ENCODE assay signal across 10 cellular contexts in genomic region chr14:68949236-68949965, GRCh38. TPM values are rescaled to one million over a fixed set of nuclear protein-coding genes. Genes with fewer than 3 reads are reported as not detected.
DNase-seq lines count a peak whose midpoint lies in the region; ATAC-seq and TF ChIP-seq lines count a peak whose summit lies in the region.
"Had no signal": no experiment of that assay in that cellular context is flagged by ENCODE, and none has a peak within 500 bp of the region (broad histone marks: within the 10 kb centered on the region; RNA-seq: fewer than 3 reads in every experiment).

No MANE protein-coding gene starts in this region.

- H3K27me3 Mint-ChIP-seq in activated naive CD4-positive, alpha-beta T cell treated with anti-CD3 and anti-CD28 coated beads for 36 hours (ENCODE audit: low read depth) = no peaks in the 10 kb centered on the region
- H3K27me3 Mint-ChIP-seq in activated naive CD4-positive, alpha-beta T cell treated with anti-CD3 and anti-CD28 coated beads, Interleukin-2, amount 10 ng/mL, durations not matched to agents 7 days and 5 days = no peaks in the 10 kb centered on the region
- no peaks in the 10 kb centered on the region for H3K27me3 Mint-ChIP-seq in dendritic cell treated with granulocyte-macrophage colony-stimulating factor and Interleukin-4, amounts not matched to agents 40 ng/mL and 50 ng/mL, for 4 days

- peaks cover 88% of the 10 kb centered on the region for H3K4me1 Mint-ChIP-seq in activated naive CD4-positive, alpha-beta T cell treated with anti-CD3 and anti-CD28 coated beads for 36 hours (ENCODE audit: low read depth)
- H3K4me1 Mint-ChIP-seq in activated naive CD4-positive, alpha-beta T cell treated with anti-CD3 and anti-CD28 coated beads, Interleukin-2, amount 10 ng/mL, durations not matched to agents 7 days and 5 days = peaks cover 60% of the 10 kb centered on the region
- H3K4me1 Mint-ChIP-seq in dendritic cell treated with granulocyte-macrophage colony-stimulating factor and Interleukin-4, amounts not matched to agents 40 ng/mL and 50 ng/mL, for 4 days (ENCODE audit: low read depth) = peaks cover 97% of the 10 kb centered on the region

- H3K9me3 ChIP-seq in muscle layer of duodenum (ENCODE audit: control insufficient read depth in 1 of 2, low read length in 2 of 2) = no peaks in the 10 kb centered on the region
- H3K9me3 ChIP-seq in upper lobe of right lung = no peaks in the 10 kb centered on the region

- no peak for TF ChIP-seq CTCF in upper lobe of right lung (IDR thresholded peaks at IDR 0.05)

- no peaks in the 10 kb centered on the region for H3K36me3 Mint-ChIP-seq in activated naive CD4-positive, alpha-beta T cell treated with anti-CD3 and anti-CD28 coated beads for 36 hours (ENCODE audit: low read depth)
- no peaks in the 10 kb centered on the region for H3K36me3 Mint-ChIP-seq in activated naive CD4-positive, alpha-beta T cell treated with anti-CD3 and anti-CD28 coated beads, Interleukin-2, amount 10 ng/mL, durations not matched to agents 7 days and 5 days
- H3K36me3 Mint-ChIP-seq in dendritic cell treated with granulocyte-macrophage colony-stimulating factor and Interleukin-4, amounts not matched to agents 40 ng/mL and 50 ng/mL, for 4 days (ENCODE audit: low read depth) = peaks cover 29% of the 10 kb centered on the region

- CTCF ChIA-PET in activated naive CD4-positive, alpha-beta T cell treated with anti-CD3 and anti-CD28 coated beads for 36 hours (lab: Charles Lee) = interaction anchor here (0.6 to 2.0 kb wide), 8 partner anchors 10 to 87 kb away, joined by 3 to 6 read pairs (median 4); no protein-coding TSS in a partner anchor
- CTCF ChIA-PET in activated naive CD4-positive, alpha-beta T cell treated with anti-CD3 and anti-CD28 coated beads, Interleukin-2, amount 10 ng/mL, durations not matched to agents 7 days and 5 days (lab: Charles Lee) = interaction anchor here (1.0 to 1.1 kb wide), 2 partner anchors 9 to 15 kb away, joined by 3 read pairs; no protein-coding TSS in a partner anchor

- H3K27ac Mint-ChIP-seq in activated naive CD4-positive, alpha-beta T cell treated with anti-CD3 and anti-CD28 coated beads for 36 hours = peak overlapping the region; percentile 26
- H3K27ac Mint-ChIP-seq in activated naive CD4-positive, alpha-beta T cell treated with anti-CD3 and anti-CD28 coated beads, Interleukin-2, amount 10 ng/mL, durations not matched to agents 7 days and 5 days = no peak overlapping the region
- H3K27ac Mint-ChIP-seq in dendritic cell treated with granulocyte-macrophage colony-stimulating factor and Interleukin-4, amounts not matched to agents 40 ng/mL and 50 ng/mL, for 4 days = peak overlapping the region; percentile 87

- H3K36me3 ChIP-seq in muscle layer of duodenum (ENCODE audit: control insufficient read depth in 1 of 2, insufficient read depth in 2 of 2, low read length in 2 of 2) (peaks cover 0 to 6% of the 10 kb centered on the region in 2 donors), upper lobe of right lung (no peaks in the 10 kb centered on the region)

- intact Hi-C loops in activated naive CD4-positive, alpha-beta T cell treated with anti-CD3 and anti-CD28 coated beads for 36 hours (cut with micrococcal nuclease) = loop anchor here (1.0 kb wide), 1 partner anchor 10 kb away; no protein-coding TSS in a partner anchor
- intact Hi-C loops in dendritic cell treated with granulocyte-macrophage colony-stimulating factor and Interleukin-4, amounts not matched to agents 40 ng/mL and 50 ng/mL, for 4 days (cut with micrococcal nuclease) = no loop called here
- intact Hi-C loops in upper lobe of right lung (cut with DNase I) = no loop called here

- H3K27me3 ChIP-seq in muscle layer of duodenum (ENCODE audit: low read depth, low read length) (no peaks in the 10 kb centered on the region), upper lobe of right lung (no peaks in the 10 kb centered on the region)

- ATAC-seq in upper lobe of right lung = no peak

- in situ Hi-C loops in G401 (cut with HindIII; ENCODE audit: low sequenced_read_pairs) = no loop called here

- no peak for DNase-seq in activated naive CD4-positive, alpha-beta T cell treated with anti-CD3 and anti-CD28 coated beads for 36 hours
- no peak for DNase-seq in activated naive CD4-positive, alpha-beta T cell treated with anti-CD3 and anti-CD28 coated beads, Interleukin-2, amount 10 ng/mL, durations not matched to agents 7 days and 5 days
- DNase-seq in upper lobe of right lung (no peak), GF-D8 (lab: John Stamatoyannopoulos, UW) (no peak), NCI-H82 (lab: John Stamatoyannopoulos, UW) (no peak), G401 (ENCODE audit: low spot score) (no peak)
- DNase-seq: nucleus accumbens had no signal

- H3K4me3 ChIP-seq in muscle layer of duodenum (ENCODE audit: low read depth in 1 of 2, low read length in 2 of 2) (peak overlapping the region in 1 of 2 donors; percentile 32), upper lobe of right lung (no peak overlapping the region)
- H3K4me3 ChIP-seq: SK-N-MC had no signal

- H3K9me3 Mint-ChIP-seq in activated naive CD4-positive, alpha-beta T cell treated with anti-CD3 and anti-CD28 coated beads for 36 hours = no peaks in the 10 kb centered on the region
- no peaks in the 10 kb centered on the region for H3K9me3 Mint-ChIP-seq in activated naive CD4-positive, alpha-beta T cell treated with anti-CD3 and anti-CD28 coated beads, Interleukin-2, amount 10 ng/mL, durations not matched to agents 7 days and 5 days
- H3K9me3 Mint-ChIP-seq in dendritic cell treated with granulocyte-macrophage colony-stimulating factor and Interleukin-4, amounts not matched to agents 40 ng/mL and 50 ng/mL, for 4 days = no peaks in the 10 kb centered on the region

- H3K4me1 ChIP-seq in muscle layer of duodenum (ENCODE audit: control insufficient read depth in 1 of 2, insufficient read depth in 2 of 2, low read length in 2 of 2) (peaks cover 33 to 84% of the 10 kb centered on the region in 2 donors), upper lobe of right lung (peaks cover 76% of the 10 kb centered on the region)

- H3K4me3 Mint-ChIP-seq in activated naive CD4-positive, alpha-beta T cell treated with anti-CD3 and anti-CD28 coated beads for 36 hours = no peak overlapping the region
- H3K4me3 Mint-ChIP-seq in activated naive CD4-positive, alpha-beta T cell treated with anti-CD3 and anti-CD28 coated beads, Interleukin-2, amount 10 ng/mL, durations not matched to agents 7 days and 5 days = no peak overlapping the region
- no peak overlapping the region for H3K4me3 Mint-ChIP-seq in dendritic cell treated with granulocyte-macrophage colony-stimulating factor and Interleukin-4, amounts not matched to agents 40 ng/mL and 50 ng/mL, for 4 days

- H3K27ac ChIP-seq in muscle layer of duodenum (ENCODE audit: low read length) (peak overlapping the region; percentile 74), upper lobe of right lung (peak overlapping the region; percentile 26)
- H3K27ac ChIP-seq: SK-N-MC had no signal

RNA-seq across cellular contexts. Expression of gene ACTN1, which starts 29.7 kb away (rescaled TPM):
- 10 to 100 TPM; 79.7 to 80.6 TPM for total RNA-seq in activated naive CD4-positive, alpha-beta T cell treated with anti-CD3 and anti-CD28 coated beads for 36 hours
- 177 TPM for total RNA-seq in upper lobe of right lung
- 78.8 and 90.9 TPM in 2 replicates for total RNA-seq in G401 (2014; rRNA removed; shearing (Covaris generic))
